ENCODE assay signal across 7 cellular contexts in the genomic region with DNA sequence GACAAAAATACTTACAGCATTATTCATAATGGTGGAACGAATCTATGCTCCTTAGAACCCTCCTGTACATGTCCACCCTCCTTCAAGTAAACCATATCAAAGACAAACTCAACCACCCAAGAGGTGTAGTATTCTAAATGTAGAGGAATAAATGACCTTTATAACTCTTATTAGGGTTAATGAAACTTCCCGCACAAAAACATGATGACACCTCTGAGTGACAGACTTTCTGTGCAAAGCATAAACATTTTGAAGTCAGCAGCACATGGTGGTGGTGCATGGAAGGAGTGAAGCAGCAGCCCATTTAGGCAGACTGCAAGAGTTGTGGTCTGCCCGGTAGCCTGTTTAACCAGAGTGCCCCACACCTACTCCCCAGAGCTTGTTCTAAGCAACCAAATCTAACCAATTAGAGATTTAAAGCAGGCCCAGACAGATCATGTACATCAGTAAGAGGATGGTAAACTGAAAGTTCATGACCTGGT. TPM values are rescaled to one million over a fixed set of nuclear protein-coding genes. Genes with fewer than 3 reads are reported as not detected.
DNase-seq lines count a peak whose midpoint lies in the region; ATAC-seq and TF ChIP-seq lines count a peak whose summit lies in the region.

No MANE protein-coding gene starts in this region.

- H3K4me3 ChIP-seq in HEK293 (ENCODE audit: low read depth, low read length) (peak overlapping the region; percentile 32), foreskin fibroblast (ENCODE audit: low read depth in 1 of 2, low read length in 2 of 2) (peak overlapping the region; percentile 100)

- peak overlapping the region; percentile 63 for H3K27ac ChIP-seq in HEK293 (ENCODE audit: extremely low read depth, low read depth, low read length)

- DNase-seq in T-helper 2 cell treated with Interferon-gamma antibody and Interleukin-4, amounts not matched to agents 5 μg/mL and 100 μg/mL, for 36 hours (ENCODE audit: low spot score) = no peak
- DNase-seq in foreskin fibroblast (no peak), SKM-1 (lab: John Stamatoyannopoulos, UW; ENCODE audit: unreplicated experiment) (no peak), 8988T (no peak), H4 (ENCODE audit: low spot score) (no peak)
- DNase-seq in stimulated activated naive CD8-positive, alpha-beta T cell treated with anti-CD3 and anti-CD28 coated beads, Interleukin-15, Interleukin-2, amounts not matched to agents 100 U/mL and 50 U/mL, for 24 hours = peak; percentile 27

- H3K36me3 ChIP-seq in HEK293 (ENCODE audit: control insufficient read depth in 2 of 2, insufficient read depth in 1 of 2, low read length in 2 of 2) = peaks cover 4 to 9% of the 10 kb centered on the region in 2 experiments; a peak in 2 of 3 replicates

- H3K4me1 ChIP-seq in HEK293 (ENCODE audit: control insufficient read depth, insufficient read depth, low read length) = no peaks in the 10 kb centered on the region

- ATAC-seq in stimulated activated naive CD8-positive, alpha-beta T cell treated with anti-CD3 and anti-CD28 coated beads, Interleukin-15, Interleukin-2, amounts not matched to agents 100 U/mL and 50 U/mL, for 24 hours = peak; percentile 5

- TF ChIP-seq CTCF in HEK293 (tag by site-specific recombination; IDR thresholded peaks at IDR 0.05) (no peak), foreskin fibroblast (IDR thresholded peaks at IDR 0.05; ENCODE audit: low read depth, low read length) (no peak)

- peaks cover 4% of the 10 kb centered on the region for H3K27me3 Mint-ChIP-seq in T-helper 2 cell treated with Interferon-gamma antibody and Interleukin-4, amounts not matched to agents 5 μg/mL and 100 μg/mL, for 36 hours (ENCODE audit: low read depth)

- peaks cover 8% of the 10 kb centered on the region for H3K36me3 Mint-ChIP-seq in T-helper 2 cell treated with Interferon-gamma antibody and Interleukin-4, amounts not matched to agents 5 μg/mL and 100 μg/mL, for 36 hours (ENCODE audit: low read depth)

- no peaks in the 10 kb centered on the region for H3K9me3 ChIP-seq in HEK293 (ENCODE audit: control insufficient read depth, insufficient read depth, low read depth, low read length)

- peak overlapping the region; percentile 97 for H3K27ac Mint-ChIP-seq in T-helper 2 cell treated with Interferon-gamma antibody and Interleukin-4, amounts not matched to agents 5 μg/mL and 100 μg/mL, for 36 hours

- POLR2A ChIA-PET in HEK293 (lab: Yijun Ruan, JAX) = interaction anchor here (1.0 to 2.0 kb wide), 11 partner anchors 12 to 156 kb away, joined by 3 to 20 read pairs (median 4); a partner anchor contains a TSS

- no peaks in the 10 kb centered on the region for H3K9me3 Mint-ChIP-seq in T-helper 2 cell treated with Interferon-gamma antibody and Interleukin-4, amounts not matched to agents 5 μg/mL and 100 μg/mL, for 36 hours

- peak overlapping the region; percentile 97 for H3K4me3 Mint-ChIP-seq in T-helper 2 cell treated with Interferon-gamma antibody and Interleukin-4, amounts not matched to agents 5 μg/mL and 100 μg/mL, for 36 hours

- CTCF ChIA-PET in HEK293 (lab: Yijun Ruan, JAX) = interaction anchor here (0.6 to 2.0 kb wide), 10 partner anchors 8 to 462 kb away, joined by 3 to 6 read pairs (median 4); a partner anchor contains a TSS

- peaks cover 23% of the 10 kb centered on the region for H3K4me1 Mint-ChIP-seq in T-helper 2 cell treated with Interferon-gamma antibody and Interleukin-4, amounts not matched to agents 5 μg/mL and 100 μg/mL, for 36 hours (ENCODE audit: low read depth)

TF ChIP-seq in HEK293, 187 proteins besides CTCF, POLR2A, EP300 and RAD21:
- TF ChIP-seq ZBTB17 (tag by site-specific recombination; IDR thresholded peaks at IDR 0.05) (no peak), ZNF660 (tag by site-specific recombination; IDR thresholded peaks at IDR 0.05) (peak; percentile 36; the same call in 1 of the 2 replicates)
- TF ChIP-seq, protein P1, sequence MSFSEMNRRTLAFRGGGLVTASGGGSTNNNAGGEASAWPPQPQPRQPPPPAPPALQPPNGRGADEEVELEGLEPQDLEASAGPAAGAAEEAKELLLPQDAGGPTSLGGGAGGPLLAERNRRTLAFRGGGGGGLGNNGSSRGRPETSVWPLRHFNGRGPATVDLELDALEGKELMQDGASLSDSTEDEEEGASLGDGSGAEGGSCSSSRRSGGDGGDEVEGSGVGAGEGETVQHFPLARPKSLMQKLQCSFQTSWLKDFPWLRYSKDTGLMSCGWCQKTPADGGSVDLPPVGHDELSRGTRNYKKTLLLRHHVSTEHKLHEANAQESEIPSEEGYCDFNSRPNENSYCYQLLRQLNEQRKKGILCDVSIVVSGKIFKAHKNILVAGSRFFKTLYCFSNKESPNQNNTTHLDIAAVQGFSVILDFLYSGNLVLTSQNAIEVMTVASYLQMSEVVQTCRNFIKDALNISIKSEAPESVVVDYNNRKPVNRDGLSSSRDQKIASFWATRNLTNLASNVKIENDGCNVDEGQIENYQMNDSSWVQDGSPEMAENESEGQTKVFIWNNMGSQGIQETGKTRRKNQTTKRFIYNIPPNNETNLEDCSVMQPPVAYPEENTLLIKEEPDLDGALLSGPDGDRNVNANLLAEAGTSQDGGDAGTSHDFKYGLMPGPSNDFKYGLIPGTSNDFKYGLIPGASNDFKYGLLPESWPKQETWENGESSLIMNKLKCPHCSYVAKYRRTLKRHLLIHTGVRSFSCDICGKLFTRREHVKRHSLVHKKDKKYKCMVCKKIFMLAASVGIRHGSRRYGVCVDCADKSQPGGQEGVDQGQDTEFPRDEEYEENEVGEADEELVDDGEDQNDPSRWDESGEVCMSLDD (tag by site-specific recombination; IDR thresholded peaks at IDR 0.05) = 0 out of 2 replicates have a peak, but pooled peaks have one; percentile 2

RNA-seq across cellular contexts. Expression of a gene that starts 0.6 kb away (rescaled TPM):
- total RNA-seq in H4 (2014; rRNA removed; shearing (Covaris generic)) = 22.6 and 37.1 TPM in 2 replicates

RNA-seq across cellular contexts. Expression of a gene that starts 25.5 kb away (rescaled TPM):
- 0.70 and 1.2 TPM in 2 replicates for total RNA-seq in H4 (2014; rRNA removed; shearing (Covaris generic))

RNA-seq across cellular contexts. Expression of a gene that starts 38.8 kb away (rescaled TPM):
- total RNA-seq in H4 (2014; rRNA removed; shearing (Covaris generic)) = 52.7 and 56.5 TPM in 2 replicates

RNA-seq across cellular contexts. Expression of a gene that starts 45.2 kb away (rescaled TPM):
- not detected in 2 replicates for total RNA-seq in H4 (2014; rRNA removed; shearing (Covaris generic))

RNA-seq across cellular contexts. Expression of a gene that starts 52.1 kb away (rescaled TPM):
- 29.2 and 35.8 TPM in 2 replicates for total RNA-seq in H4 (2014; rRNA removed; shearing (Covaris generic))
